Comparison of ENCODE assay signal across 7 cellular contexts in genomic region chr10:69802424-69803161, GRCh38. TPM values are rescaled to one million over a fixed set of nuclear protein-coding genes. Genes with fewer than 3 reads are reported as not detected.
DNase-seq lines count a peak whose midpoint lies in the region; ATAC-seq and TF ChIP-seq lines count a peak whose summit lies in the region.

No MANE protein-coding gene starts in this region.

- WGBS in tibial nerve, 2 donors: 0 to 2% methylated on average over 27 to 58 of the region's 80 CpGs

- peak; percentile 57 for DNase-seq in M059J (ENCODE audit: low read depth)
- no peak for DNase-seq in chondrocyte (ENCODE audit: low spot score)
- peak in 1 of 2 donors; percentile 18 for DNase-seq in left colon
- DNase-seq in tibial nerve (ENCODE audit: low spot score in 2 of 2): no peak
- DNase-seq in T-helper 17 cell: no peak
- no peak for DNase-seq in activated CD4-positive, alpha-beta T cell treated with anti-CD3 and anti-CD28 coated beads for 48 hours

- peaks cover 0 to 38% of the 10 kb centered on the region in 2 donors for H3K27me3 ChIP-seq in tibial nerve

- H3K27ac Mint-ChIP-seq in chondrocyte (ENCODE audit: unreplicated experiment): peak overlapping the region; percentile 32
- H3K27ac Mint-ChIP-seq in T-helper 17 cell: no peak overlapping the region

- peaks cover 2% of the 10 kb centered on the region for H3K36me3 Mint-ChIP-seq in chondrocyte (ENCODE audit: low read depth)
- peaks cover 3% of the 10 kb centered on the region for H3K36me3 Mint-ChIP-seq in T-helper 17 cell (ENCODE audit: low read depth)

- peaks cover 0 to 24% (median 15%) of the 10 kb centered on the region in 4 donors for H3K4me1 ChIP-seq in tibial nerve

- H3K4me1 Mint-ChIP-seq in chondrocyte (ENCODE audit: low read depth) (peaks cover 51% of the 10 kb centered on the region), T-helper 17 cell (peaks cover 17% of the 10 kb centered on the region)

- peak overlapping the region; percentile 13 to 45 (median 26) for H3K4me3 ChIP-seq in tibial nerve

- no peak for TF ChIP-seq EP300 in tibial nerve (IDR thresholded peaks at IDR 0.05)

- H3K36me3 ChIP-seq in tibial nerve: no peaks in the 10 kb centered on the region

- ATAC-seq in left colon: peak; percentile 34
- ATAC-seq in T-helper 17 cell: no peak
- no peak for ATAC-seq in GM21619 (IDR thresholded peaks at IDR 0.05; ENCODE audit: unreplicated experiment)

- no peaks in the 10 kb centered on the region for H3K9me3 ChIP-seq in tibial nerve
- H3K9me3 ChIP-seq in T-helper 17 cell (ENCODE audit: control insufficient read depth, low read length, poor library complexity, severe bottlenecking): no peaks in the 10 kb centered on the region

- H3K27ac ChIP-seq in tibial nerve: no peak overlapping the region

- H3K9me3 Mint-ChIP-seq in chondrocyte (ENCODE audit: low read depth): no peaks in the 10 kb centered on the region

- H3K4me3 Mint-ChIP-seq in chondrocyte (ENCODE audit: unreplicated experiment): peak overlapping the region; percentile 84
- no peak overlapping the region for H3K4me3 Mint-ChIP-seq in T-helper 17 cell

- TF ChIP-seq CTCF in chondrocyte (IDR thresholded peaks at IDR 0.05) (peak; percentile 68), tibial nerve (IDR thresholded peaks at IDR 0.05) (no peak)

- H3K27me3 Mint-ChIP-seq in chondrocyte (ENCODE audit: low read depth): no peaks in the 10 kb centered on the region
- H3K27me3 Mint-ChIP-seq in T-helper 17 cell: peaks cover 62% of the 10 kb centered on the region

- no peak for TF ChIP-seq POLR2A in tibial nerve (IDR thresholded peaks at IDR 0.05)

- intact Hi-C loops in left colon (cut with DNase I, micrococcal nuclease): no loop called here

RNA-seq across cellular contexts. Expression of gene COL13A1, which starts 0.9 kb away (rescaled TPM):
- 5.7 and 15.6 TPM in 2 replicates for total RNA-seq in M059J (2014; rRNA removed; shearing (Covaris generic))
- total RNA-seq in chondrocyte (25.6 to 52.1 TPM (median 27.5 TPM) in 3 replicates), left colon (1 to 10 TPM in 1 of 2 donors, under 1 TPM in 1; 0.70 to 1.4 TPM), tibial nerve (1 to 10 TPM in 2 of 4 donors, under 1 TPM in 2; 0.30 to 2.0 (median 0.86) TPM), T-helper 17 cell (not detected)
